Comparison of ENCODE assay signal across 8 cellular contexts in the genomic region with DNA sequence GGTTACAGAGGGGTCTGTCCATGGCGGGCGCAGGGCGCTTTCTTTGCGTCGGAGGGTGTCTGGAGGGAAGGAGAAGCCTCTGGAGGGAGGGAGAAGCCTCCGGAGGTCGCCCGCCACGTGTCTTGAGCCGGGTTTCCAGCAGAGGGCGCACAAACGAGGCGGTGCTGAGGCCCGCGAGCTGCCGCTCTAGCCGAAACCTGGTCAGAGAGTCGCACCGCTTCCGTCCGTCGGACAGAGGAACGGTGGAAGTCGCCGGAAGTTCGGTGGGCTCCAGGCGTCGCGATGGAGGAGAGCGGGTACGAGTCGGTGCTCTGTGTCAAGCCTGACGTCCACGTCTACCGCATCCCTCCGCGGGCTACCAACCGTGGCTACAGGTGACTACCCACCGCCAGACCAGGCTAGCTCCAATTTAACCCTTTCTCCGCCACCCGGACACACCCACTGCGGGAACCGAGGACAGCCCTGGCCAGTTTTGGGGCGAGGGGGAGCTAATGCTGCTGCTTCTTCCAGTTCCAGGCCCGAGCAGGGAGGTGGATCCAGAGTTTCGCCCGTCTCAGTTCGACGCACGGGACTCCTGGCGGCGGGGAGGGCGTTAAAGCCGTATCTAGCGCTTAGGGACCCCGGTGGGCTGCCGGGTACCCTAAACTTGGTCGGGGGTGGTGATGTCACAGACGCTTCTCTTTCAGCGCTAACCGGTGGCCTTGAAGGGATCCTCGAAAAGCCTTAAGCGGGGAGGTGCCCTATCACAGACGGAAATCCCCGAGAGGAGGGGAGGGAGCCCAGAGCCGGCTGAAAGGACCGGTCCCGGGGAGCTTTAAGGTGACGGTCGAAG. TPM values are rescaled to one million over a fixed set of nuclear protein-coding genes. Genes with fewer than 3 reads are reported as not detected.
DNase-seq lines count a peak whose midpoint lies in the region; ATAC-seq, FAIRE-seq and TF ChIP-seq lines count a peak whose summit lies in the region.

A gene with protein sequence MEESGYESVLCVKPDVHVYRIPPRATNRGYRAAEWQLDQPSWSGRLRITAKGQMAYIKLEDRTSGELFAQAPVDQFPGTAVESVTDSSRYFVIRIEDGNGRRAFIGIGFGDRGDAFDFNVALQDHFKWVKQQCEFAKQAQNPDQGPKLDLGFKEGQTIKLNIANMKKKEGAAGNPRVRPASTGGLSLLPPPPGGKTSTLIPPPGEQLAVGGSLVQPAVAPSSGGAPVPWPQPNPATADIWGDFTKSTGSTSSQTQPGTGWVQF (plus strand): TSS at position 245 of the 832 bp plus-strand sequence. CDS start 38 bp downstream, at position 283.

- ATAC-seq in HG03460 (IDR thresholded peaks at IDR 0.05; ENCODE audit: unreplicated experiment), result peak; percentile 82

- peaks cover 4% of the 10 kb centered on the region; the same call in 1 of the 2 replicates for H3K36me3 ChIP-seq in BE2C
- no peaks in the 10 kb centered on the region for H3K36me3 ChIP-seq in colonic mucosa

- no peaks in the 10 kb centered on the region for H3K27me3 ChIP-seq in BE2C
- no peaks in the 10 kb centered on the region for H3K27me3 ChIP-seq in colonic mucosa
- H3K27me3 ChIP-seq in layer of hippocampus (ENCODE audit: control insufficient read depth, insufficient read depth, low read length), result no peaks in the 10 kb centered on the region

- DNase-seq in BE2C (peak; percentile 90), GM19239 (ENCODE audit: insufficient read length, low spot score) (peak; percentile 86), NCI-H526 (lab: John Stamatoyannopoulos, UW) (peak; percentile 91 to 98), colonic mucosa (peak; percentile 96)
- DNase-seq in activated CD4-positive, alpha-beta T cell treated with anti-CD3 and anti-CD28 coated beads for 48 hours, result peak; percentile 98
- DNase-seq in stimulated activated CD4-positive, alpha-beta T cell treated with anti-CD3 and anti-CD28 coated beads, Interleukin-1b, Interleukin-23, amount 100 ng/mL, for 24 hours (ENCODE audit: low read depth in 4 of 4, low spot score in 1 of 4), result peak; percentile 91 to 97 (median 94)

- H3K4me3 ChIP-seq in BE2C (ENCODE audit: low read depth, low read length), result peak within 1 kb of the TSS; percentile 89
- H3K4me3 ChIP-seq in colonic mucosa, result peak within 1 kb of the TSS; percentile 74

- H3K27ac ChIP-seq in colonic mucosa (peak within 1 kb of the TSS; percentile 73), layer of hippocampus (ENCODE audit: low read depth, low read length) (peak within 1 kb of the TSS; percentile 77)

- H3K9me3 ChIP-seq in BE2C (no peaks in the 10 kb centered on the region), colonic mucosa (no peaks in the 10 kb centered on the region)

- H3K4me1 ChIP-seq in BE2C (no peaks in the 10 kb centered on the region; the same call in 1 of the 2 replicates), colonic mucosa (peaks cover 5% of the 10 kb centered on the region)

- intact Hi-C loops in colonic mucosa (cut with DNase I), result no loop called here

- FAIRE-seq in GM19239 (lab: Jason Lieb, UNC), result peak; percentile 90

- H3K9ac ChIP-seq in colonic mucosa (ENCODE audit: low read depth in 2 of 2, low read length in 2 of 2), result peak within 1 kb of the TSS; percentile 97 to 98

- TF ChIP-seq CTCF in BE2C (IDR thresholded peaks at IDR 0.05; ENCODE audit: low read depth, low read length) (peak; percentile 48), colonic mucosa (IDR thresholded peaks at IDR 0.05) (peak; percentile 84)

RNA-seq across cellular contexts. Expression of the gene that starts here (rescaled TPM):
- polyA plus RNA-seq in BE2C (2012; ENCODE audit: insufficient read depth, insufficient read length, low read depth), result 43.0 TPM
- total RNA-seq in colonic mucosa, result 10 to 100 TPM; 46.4 to 57.7 TPM

Comparison
In these comparisons a context has a peak if more than half of its experiments do, and no peak if none do; other contexts are left out.
1. Peak in every context shown above with its lines: DNase-seq, ATAC-seq, H3K4me3 ChIP-seq and H3K27ac ChIP-seq.